ENCODE assay signal across 19 cellular contexts in the genomic region with DNA sequence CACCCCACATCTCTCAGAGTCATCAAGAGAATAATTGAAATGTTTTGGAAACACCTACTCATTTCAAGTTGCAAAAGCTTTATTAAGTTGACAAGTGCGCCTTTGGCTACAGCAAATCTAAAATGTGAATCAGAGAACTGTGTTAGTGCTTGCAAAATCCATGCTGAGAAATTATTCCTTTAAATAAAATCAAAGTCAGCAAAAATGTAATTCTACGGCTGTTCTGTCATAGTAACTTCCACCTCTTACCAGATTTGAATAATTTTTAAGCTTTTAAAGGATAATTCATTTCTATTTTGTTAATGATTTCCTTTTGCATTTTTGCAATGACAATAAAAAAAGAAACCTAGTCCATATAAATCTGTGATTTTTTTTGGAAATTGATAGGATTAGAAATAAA.
DNase-seq lines count a peak whose midpoint lies in the region; ATAC-seq, FAIRE-seq and TF ChIP-seq lines count a peak whose summit lies in the region.
"Had no signal": no experiment of that assay in that cellular context is flagged by ENCODE, and none has a peak within 500 bp of the region (broad histone marks: within the 10 kb centered on the region; RNA-seq: fewer than 3 reads in every experiment).

No MANE protein-coding gene starts in this region.

- H3K36me3 Mint-ChIP-seq in T-cell (no peaks in the 10 kb centered on the region), osteocyte (ENCODE audit: unreplicated experiment) (no peaks in the 10 kb centered on the region)

- WGBS in A549 (ENCODE audit: missing lambda C conversion rate): 34% methylated on average over 2 of the region's 2 CpGs
- 19 to 29% methylated on average over 2 of the region's 2 CpGs for WGBS in GM23248 (ENCODE audit: low coverage in 1 of 2, low lambda C conversion rate in 2 of 2, missing lambda C conversion rate in 2 of 2), 2 experiments

- H4K20me1 ChIP-seq in GM23248 (ENCODE audit: insufficient read depth): no peaks in the 10 kb centered on the region

- no peaks in the 10 kb centered on the region for H3K36me3 ChIP-seq in GM23248 (ENCODE audit: low read depth)

- H3K4me1 Mint-ChIP-seq in T-cell (no peaks in the 10 kb centered on the region), osteocyte (ENCODE audit: unreplicated experiment) (no peaks in the 10 kb centered on the region)

- in situ Hi-C loops in GM23248 (cut with MboI): no loop called here

- no peaks in the 10 kb centered on the region for H3K9me2 ChIP-seq in GM23248 (ENCODE audit: insufficient read depth)

- H3K27me3 ChIP-seq in GM23248 (replicated peaks; ENCODE audit: insufficient read depth): no peaks in the 10 kb centered on the region

- no peak overlapping the region for H3K27ac Mint-ChIP-seq in T-cell
- no peak overlapping the region for H3K27ac Mint-ChIP-seq in osteocyte (ENCODE audit: unreplicated experiment)
- H3K27ac Mint-ChIP-seq: CD4-positive, alpha-beta T cell; HFFc6 had no signal

- H3K27ac ChIP-seq in A549 (no peak overlapping the region), GM23248 (no peak overlapping the region)
- H3K27ac ChIP-seq: C4-2B had no signal

- DNase-seq in A549 (ENCODE audit: low read depth in 1 of 2, low spot score in 1 of 2): no peak
- peak; percentile 30 for DNase-seq in GM23248
- peak; percentile 15 for DNase-seq in epithelial cell of esophagus (ENCODE audit: low read depth)
- peak; percentile 1 for DNase-seq in renal cortical epithelial cell (ENCODE audit: low read depth)
- no peak for DNase-seq in T-cell
- DNase-seq in osteocyte (ENCODE audit: extremely low spot score, unreplicated experiment): no peak
- DNase-seq: AML-193; Caco-2; CD4-positive, alpha-beta T cell; GOT3; H7; HFFc6 had no signal

- TF ChIP-seq CTCF in A549 (IDR thresholded peaks at IDR 0.05) (no peak), epithelial cell of esophagus (IDR thresholded peaks at IDR 0.05; ENCODE audit: insufficient read depth, low read depth, low read length, missing control alignments) (no peak), osteocyte (IDR thresholded peaks at IDR 0.05) (no peak)

- H3K4me2 ChIP-seq in A549 (no peak overlapping the region), GM23248 (ENCODE audit: unreplicated experiment) (no peak overlapping the region)

- H3K4me3 Mint-ChIP-seq in T-cell (no peak overlapping the region), osteocyte (ENCODE audit: unreplicated experiment) (no peak overlapping the region)
- H3K4me3 Mint-ChIP-seq: CD4-positive, alpha-beta T cell; HFFc6 had no signal

- ATAC-seq in A549 (no peak), T-cell (replicated peaks in 1 of 4) (no peak)
- ATAC-seq: HCT116 had no signal

- TF ChIP-seq POLR2A in A549 (IDR thresholded peaks at IDR 0.05; ENCODE audit: low read length): no peak

- no peaks in the 10 kb centered on the region for H3K4me1 ChIP-seq in A549
- no peaks in the 10 kb centered on the region for H3K4me1 ChIP-seq in GM23248 (ENCODE audit: insufficient read depth)
- H3K4me1 ChIP-seq: Caco-2 had no signal

- no peak overlapping the region for H3K9ac ChIP-seq in GM23248

- H3K9me3 Mint-ChIP-seq in T-cell (peaks cover 0 to 3% (median 0%) of the 10 kb centered on the region in 3 donors), osteocyte (ENCODE audit: unreplicated experiment) (no peaks in the 10 kb centered on the region)
- H3K9me3 Mint-ChIP-seq: HFFc6 had no signal

- H3F3A ChIP-seq in GM23248 (ENCODE audit: insufficient read depth): no peaks in the 10 kb centered on the region

- no peaks in the 10 kb centered on the region for H3K9me3 ChIP-seq in A549
- H3K9me3 ChIP-seq in GM23248 (ENCODE audit: low read depth): no peaks in the 10 kb centered on the region
- H3K9me3 ChIP-seq: Caco-2 had no signal

- POLR2A ChIA-PET in A549 (lab: Yijun Ruan, JAX): no interaction called here
- POLR2A ChIA-PET in T-cell (lab: Charles Lee): no interaction called here

- no peak for FAIRE-seq in A549 (lab: Jason Lieb, UNC)
- FAIRE-seq: D721Med, G401.6, GM12892, GM18507, HTR-8/SVneo had no signal

- no peak for TF ChIP-seq RAD21 in A549 (conservative IDR thresholded peaks at IDR 0.05 in 1 of 2, IDR thresholded peaks at IDR 0.05 in 1 of 2)

- no peak for TF ChIP-seq EP300 in A549 (IDR thresholded peaks at IDR 0.05)

- no peak overlapping the region for H2AFZ ChIP-seq in GM23248

- no peak overlapping the region for H3K4me3 ChIP-seq in A549
- H3K4me3 ChIP-seq in GM23248: no peak overlapping the region
- H3K4me3 ChIP-seq in epithelial cell of esophagus (ENCODE audit: low read length): no peak overlapping the region

- no peaks in the 10 kb centered on the region for H3K27me3 Mint-ChIP-seq in T-cell
- no peaks in the 10 kb centered on the region for H3K27me3 Mint-ChIP-seq in osteocyte (ENCODE audit: unreplicated experiment)
- H3K27me3 Mint-ChIP-seq: CD4-positive, alpha-beta T cell had no signal

- CTCF ChIA-PET in A549 (lab: Yijun Ruan, JAX) (no interaction called here), T-cell (lab: Charles Lee) (no interaction called here)

- H3K79me2 ChIP-seq in GM23248 (ENCODE audit: insufficient read depth): no peaks in the 10 kb centered on the region

TF ChIP-seq in A549, 52 proteins besides CTCF, POLR2A, EP300 and RAD21:
- peak; percentile 31 for TF ChIP-seq MAFK (IDR thresholded peaks at IDR 0.05; ENCODE audit: partially characterized antibody)
- TF ChIP-seq, protein P1, sequence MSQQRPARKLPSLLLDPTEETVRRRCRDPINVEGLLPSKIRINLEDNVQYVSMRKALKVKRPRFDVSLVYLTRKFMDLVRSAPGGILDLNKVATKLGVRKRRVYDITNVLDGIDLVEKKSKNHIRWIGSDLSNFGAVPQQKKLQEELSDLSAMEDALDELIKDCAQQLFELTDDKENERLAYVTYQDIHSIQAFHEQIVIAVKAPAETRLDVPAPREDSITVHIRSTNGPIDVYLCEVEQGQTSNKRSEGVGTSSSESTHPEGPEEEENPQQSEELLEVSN (IDR thresholded peaks at IDR 0.05; ENCODE audit: borderline replicate concordance, low read depth): no peak
- TF ChIP-seq JUN (IDR thresholded peaks at IDR 0.05): no peak
- TF ChIP-seq RNF2 (IDR thresholded peaks at IDR 0.05; ENCODE audit: borderline replicate concordance, low read depth): no peak

Comparison
In these comparisons a context has a peak if more than half of its experiments do, and no peak if none do; other contexts are left out.
1. DNase-seq: peak in GM23248 (single experiment), epithelial cell of esophagus (single experiment) and renal cortical epithelial cell (single experiment); none in A549 (0 of 2), T-cell (0 of 34) and osteocyte (single experiment).